In genomic region chr1:35452086-35452485, GRCh38 we compare ENCODE assay signal across 8 cellular contexts.
DNase-seq lines count a peak whose midpoint lies in the region; ATAC-seq and TF ChIP-seq lines count a peak whose summit lies in the region.

No MANE protein-coding gene starts in this region.

- peaks cover 22% of the 10 kb centered on the region for H3K4me1 Mint-ChIP-seq in T-helper 2 cell treated with Interferon-gamma antibody and Interleukin-4, amounts not matched to agents 5 μg/mL and 100 μg/mL, for 36 hours (ENCODE audit: low read depth)
- H3K4me1 Mint-ChIP-seq in activated naive CD8-positive, alpha-beta T cell treated with anti-CD3 and anti-CD28 coated beads for 36 hours: peaks cover 22% of the 10 kb centered on the region

- no peaks in the 10 kb centered on the region for H3K9me3 Mint-ChIP-seq in T-helper 2 cell treated with Interferon-gamma antibody and Interleukin-4, amounts not matched to agents 5 μg/mL and 100 μg/mL, for 36 hours
- no peaks in the 10 kb centered on the region for H3K9me3 Mint-ChIP-seq in activated naive CD8-positive, alpha-beta T cell treated with anti-CD3 and anti-CD28 coated beads for 36 hours

- H3K4me3 ChIP-seq in left ventricle myocardium inferior (no peak overlapping the region), testis (no peak overlapping the region)

- TF ChIP-seq CTCF in left ventricle myocardium inferior (IDR thresholded peaks at IDR 0.05; ENCODE audit: borderline replicate concordance): peak; percentile 48
- no peak for TF ChIP-seq CTCF in testis (IDR thresholded peaks at IDR 0.05)

- DNase-seq in T-helper 2 cell treated with Interferon-gamma antibody and Interleukin-4, amounts not matched to agents 5 μg/mL and 100 μg/mL, for 36 hours (ENCODE audit: low spot score): no peak
- DNase-seq in T-helper 2 cell (no peak), left ventricle myocardium inferior (peak; percentile 60), testis (peak; percentile 26), NCI-H748 (lab: John Stamatoyannopoulos, UW; ENCODE audit: unreplicated experiment) (no peak)
- no peak for DNase-seq in activated naive CD8-positive, alpha-beta T cell treated with anti-CD3 and anti-CD28 coated beads for 36 hours
- DNase-seq in stimulated activated naive CD8-positive, alpha-beta T cell treated with anti-CD3 and anti-CD28 coated beads, Interleukin-15, Interleukin-2, amounts not matched to agents 100 U/mL and 50 U/mL, for 24 hours: no peak

- peaks cover 65% of the 10 kb centered on the region for H3K36me3 ChIP-seq in left ventricle myocardium inferior
- H3K36me3 ChIP-seq in testis (ENCODE audit: low read depth, missing control alignments): no peaks in the 10 kb centered on the region

- WGBS in testis, 2 donors: 33 to 39% methylated on average over 1 of the region's 1 CpG

- H3K27me3 ChIP-seq in left ventricle myocardium inferior (ENCODE audit: low read depth): no peaks in the 10 kb centered on the region
- H3K27me3 ChIP-seq in testis: no peaks in the 10 kb centered on the region

- no peak for ATAC-seq in stimulated activated naive CD8-positive, alpha-beta T cell treated with anti-CD3 and anti-CD28 coated beads, Interleukin-15, Interleukin-2, amounts not matched to agents 100 U/mL and 50 U/mL, for 24 hours
- no peak for ATAC-seq in GM21390 (IDR thresholded peaks at IDR 0.05; ENCODE audit: unreplicated experiment)

- peaks cover 45% of the 10 kb centered on the region for H3K36me3 Mint-ChIP-seq in T-helper 2 cell treated with Interferon-gamma antibody and Interleukin-4, amounts not matched to agents 5 μg/mL and 100 μg/mL, for 36 hours (ENCODE audit: low read depth)
- H3K36me3 Mint-ChIP-seq in activated naive CD8-positive, alpha-beta T cell treated with anti-CD3 and anti-CD28 coated beads for 36 hours: peaks cover 3% of the 10 kb centered on the region

- H3K27ac ChIP-seq in left ventricle myocardium inferior (replicated peaks) (peak overlapping the region; percentile 63), testis (peak overlapping the region in 1 of 2 donors; percentile 15)

- peaks cover 65% of the 10 kb centered on the region for H3K4me1 ChIP-seq in left ventricle myocardium inferior
- peaks cover 18% of the 10 kb centered on the region for H3K4me1 ChIP-seq in testis

- H3K27me3 Mint-ChIP-seq in T-helper 2 cell treated with Interferon-gamma antibody and Interleukin-4, amounts not matched to agents 5 μg/mL and 100 μg/mL, for 36 hours (ENCODE audit: low read depth): no peaks in the 10 kb centered on the region
- H3K27me3 Mint-ChIP-seq in activated naive CD8-positive, alpha-beta T cell treated with anti-CD3 and anti-CD28 coated beads for 36 hours: no peaks in the 10 kb centered on the region

- H3K4me3 Mint-ChIP-seq in T-helper 2 cell treated with Interferon-gamma antibody and Interleukin-4, amounts not matched to agents 5 μg/mL and 100 μg/mL, for 36 hours: no peak overlapping the region
- no peak overlapping the region for H3K4me3 Mint-ChIP-seq in activated naive CD8-positive, alpha-beta T cell treated with anti-CD3 and anti-CD28 coated beads for 36 hours

- no peak for TF ChIP-seq POLR2A in testis (IDR thresholded peaks at IDR 0.05)

- intact Hi-C loops in left ventricle myocardium inferior (cut with micrococcal nuclease): loop anchor here (5.0 kb wide), 1 partner anchor 110 kb away; no protein-coding TSS in a partner anchor
- intact Hi-C loops in testis (cut with DNase I; ENCODE audit: low total_unique reads): loop anchor here (5.0 kb wide), 1 partner anchor 110 kb away; no protein-coding TSS in a partner anchor

- H3K9me3 ChIP-seq in left ventricle myocardium inferior (replicated peaks) (no peaks in the 10 kb centered on the region), testis (no peaks in the 10 kb centered on the region)

- peak overlapping the region; percentile 23 for H3K27ac Mint-ChIP-seq in T-helper 2 cell treated with Interferon-gamma antibody and Interleukin-4, amounts not matched to agents 5 μg/mL and 100 μg/mL, for 36 hours
- peak overlapping the region; percentile 38 for H3K27ac Mint-ChIP-seq in activated naive CD8-positive, alpha-beta T cell treated with anti-CD3 and anti-CD28 coated beads for 36 hours

Comparison
In these comparisons a context has a peak if more than half of its experiments do, and no peak if none do; other contexts are left out.
1. DNase-seq: peak in left ventricle myocardium inferior (single experiment) and testis (single experiment); none in T-helper 2 cell treated with Interferon-gamma antibody and Interleukin-4, amounts not matched to agents 5 μg/mL and 100 μg/mL, for 36 hours (single experiment), T-helper 2 cell (0 of 5), activated naive CD8-positive, alpha-beta T cell treated with anti-CD3 and anti-CD28 coated beads for 36 hours (single experiment), NCI-H748 (single experiment) and stimulated activated naive CD8-positive, alpha-beta T cell treated with anti-CD3 and anti-CD28 coated beads, Interleukin-15, Interleukin-2, amounts not matched to agents 100 U/mL and 50 U/mL, for 24 hours (single experiment).